ENCODE assay signal across 22 cellular contexts in genomic region chr19:41922220-41922576, GRCh38. TPM values are rescaled to one million over a fixed set of nuclear protein-coding genes. Genes with fewer than 3 reads are reported as not detected.
DNase-seq lines count a peak whose midpoint lies in the region; ATAC-seq, FAIRE-seq and TF ChIP-seq lines count a peak whose summit lies in the region.
"Had no signal": no experiment of that assay in that cellular context is flagged by ENCODE, and none has a peak within 500 bp of the region (broad histone marks: within the 10 kb centered on the region; RNA-seq: fewer than 3 reads in every experiment).

No MANE protein-coding gene starts in this region.

- H3K4me3 Mint-ChIP-seq in activated CD4-positive, alpha-beta T cell treated with anti-CD3 and anti-CD28 coated beads, Interleukin-2, amount 10 ng/mL, durations not matched to agents 7 days and 5 days, result no peak overlapping the region
- no peak overlapping the region for H3K4me3 Mint-ChIP-seq in activated CD4-positive, alpha-beta T cell treated with anti-CD3 and anti-CD28 coated beads for 36 hours
- H3K4me3 Mint-ChIP-seq in IgD-negative memory B cell, result peak overlapping the region in 3 of 4 donors; percentile 1 to 55 (median 43)
- peak overlapping the region; percentile 5 to 29 for H3K4me3 Mint-ChIP-seq in stimulated activated naive B cell treated with anti-CD40 and anti-IgM and Interleukin-4, amounts not matched to agents 10 μg/mL and 1 μg/mL and 100 μg/mL, for 72 hours
- H3K4me3 Mint-ChIP-seq: CD4-positive, alpha-beta memory T cell had no signal

- no peaks in the 10 kb centered on the region for H3K36me3 ChIP-seq in endothelial cell of umbilical vein (ENCODE audit: control insufficient read depth in 2 of 2, extremely low read depth in 1 of 2, insufficient read depth in 2 of 2, low read length in 2 of 2)

- no peak overlapping the region for H3K4me3 ChIP-seq in endothelial cell of umbilical vein (replicated peaks in 1 of 3; ENCODE audit: insufficient read depth in 1 of 3, low read depth in 1 of 3, low read length in 3 of 3)
- H3K4me3 ChIP-seq: GM12878 had no signal

- H3K9me3 ChIP-seq in endothelial cell of umbilical vein (replicated peaks; ENCODE audit: control insufficient read depth, insufficient read depth, low read length), result no peaks in the 10 kb centered on the region

- H2AFZ ChIP-seq in endothelial cell of umbilical vein (ENCODE audit: low read depth, low read length), result no peak overlapping the region

- DNase-seq in activated CD4-positive, alpha-beta T cell treated with anti-CD3 and anti-CD28 coated beads, Interleukin-2, amount 10 ng/mL, durations not matched to agents 7 days and 5 days, result no peak
- DNase-seq in activated CD4-positive, alpha-beta T cell treated with anti-CD3 and anti-CD28 coated beads for 36 hours, result no peak
- no peak for DNase-seq in endothelial cell of umbilical vein (ENCODE audit: low read depth, low spot score)
- no peak for DNase-seq in stimulated activated naive B cell treated with anti-CD40 and anti-IgM and Interleukin-4, amounts not matched to agents 10 μg/mL and 1 μg/mL and 100 μg/mL, for 72 hours
- no peak for DNase-seq in NCI-H1105 treated with DMSO at 0.1 percent for 48 hours (lab: John Stamatoyannopoulos, UW)
- DNase-seq in HuH-7.5 (ENCODE audit: low spot score), result no peak
- DNase-seq in COR-L47 (lab: John Stamatoyannopoulos, UW), result no peak
- DNase-seq: 8988T, Calu3, EL, NCI-H1436 treated with DMSO at 0.1 percent for 48 hours, NCI-H2029, NCI-H526, PC-3, RPMI8226, SHP77 treated with DMSO at 0.1 percent for 48 hours had no signal

- H3K9me1 ChIP-seq in endothelial cell of umbilical vein (replicated peaks; ENCODE audit: control insufficient read depth, extremely low read depth, insufficient read depth, low read length), result no peaks in the 10 kb centered on the region

- no peaks in the 10 kb centered on the region for H3K4me1 ChIP-seq in endothelial cell of umbilical vein (ENCODE audit: control insufficient read depth, extremely low read depth, insufficient read depth, low read length)

- no peak overlapping the region for H3K27ac ChIP-seq in endothelial cell of umbilical vein (ENCODE audit: insufficient read depth, low read depth, low read length)

- no peaks in the 10 kb centered on the region for H3K9me3 Mint-ChIP-seq in activated CD4-positive, alpha-beta T cell treated with anti-CD3 and anti-CD28 coated beads, Interleukin-2, amount 10 ng/mL, durations not matched to agents 7 days and 5 days
- no peaks in the 10 kb centered on the region for H3K9me3 Mint-ChIP-seq in activated CD4-positive, alpha-beta T cell treated with anti-CD3 and anti-CD28 coated beads for 36 hours (ENCODE audit: low read depth)
- H3K9me3 Mint-ChIP-seq in IgD-negative memory B cell, result no peaks in the 10 kb centered on the region
- H3K9me3 Mint-ChIP-seq in stimulated activated naive B cell treated with anti-CD40 and anti-IgM and Interleukin-4, amounts not matched to agents 10 μg/mL and 1 μg/mL and 100 μg/mL, for 72 hours, result no peaks in the 10 kb centered on the region
- H3K9me3 Mint-ChIP-seq: CD4-positive, alpha-beta memory T cell had no signal

- intact Hi-C loops in activated CD4-positive, alpha-beta T cell treated with anti-CD3 and anti-CD28 coated beads for 36 hours (cut with DNase I, micrococcal nuclease), result no loop called here
- intact Hi-C loops in endothelial cell of umbilical vein (cut with micrococcal nuclease), result no loop called here

- peaks cover 46 to 49% of the 10 kb centered on the region in 2 experiments for H3K27me3 ChIP-seq in endothelial cell of umbilical vein (ENCODE audit: control insufficient read depth in 2 of 2, insufficient read depth in 2 of 2, low read length in 2 of 2)

- no TSS peak for BruUV-seq in endothelial cell of umbilical vein (replicated peaks; lab: Mats Ljungman, UMichigan)

- CTCF ChIA-PET in activated CD4-positive, alpha-beta T cell treated with anti-CD3 and anti-CD28 coated beads, Interleukin-2, amount 10 ng/mL, durations not matched to agents 7 days and 5 days (lab: Charles Lee), result interaction anchor here (0.6 to 0.9 kb wide), 2 partner anchors 28 to 49 kb away, joined by 3 to 6 read pairs; no protein-coding TSS in a partner anchor
- CTCF ChIA-PET in activated CD4-positive, alpha-beta T cell treated with anti-CD3 and anti-CD28 coated beads for 36 hours (lab: Charles Lee), result interaction anchor here (0.7 to 0.9 kb wide), 2 partner anchors 12 to 35 kb away, joined by 3 to 4 read pairs; no protein-coding TSS in a partner anchor
- CTCF ChIA-PET in endothelial cell of umbilical vein (lab: Charles Lee), result no interaction called here

- H3K79me2 ChIP-seq in endothelial cell of umbilical vein (ENCODE audit: control insufficient read depth, insufficient read depth, low read length), result no peaks in the 10 kb centered on the region

- peaks cover 17% of the 10 kb centered on the region for H3K27me3 Mint-ChIP-seq in activated CD4-positive, alpha-beta T cell treated with anti-CD3 and anti-CD28 coated beads, Interleukin-2, amount 10 ng/mL, durations not matched to agents 7 days and 5 days
- H3K27me3 Mint-ChIP-seq in activated CD4-positive, alpha-beta T cell treated with anti-CD3 and anti-CD28 coated beads for 36 hours, result peaks cover 12% of the 10 kb centered on the region
- peaks cover 13% of the 10 kb centered on the region for H3K27me3 Mint-ChIP-seq in IgD-negative memory B cell
- H3K27me3 Mint-ChIP-seq in stimulated activated naive B cell treated with anti-CD40 and anti-IgM and Interleukin-4, amounts not matched to agents 10 μg/mL and 1 μg/mL and 100 μg/mL, for 72 hours, result peaks cover 17 to 20% of the 10 kb centered on the region in 2 donors

- no peaks in the 10 kb centered on the region for H3K36me3 Mint-ChIP-seq in activated CD4-positive, alpha-beta T cell treated with anti-CD3 and anti-CD28 coated beads, Interleukin-2, amount 10 ng/mL, durations not matched to agents 7 days and 5 days (ENCODE audit: low read depth)
- H3K36me3 Mint-ChIP-seq in activated CD4-positive, alpha-beta T cell treated with anti-CD3 and anti-CD28 coated beads for 36 hours (ENCODE audit: low read depth), result no peaks in the 10 kb centered on the region
- H3K36me3 Mint-ChIP-seq in IgD-negative memory B cell, result no peaks in the 10 kb centered on the region
- H3K36me3 Mint-ChIP-seq in stimulated activated naive B cell treated with anti-CD40 and anti-IgM and Interleukin-4, amounts not matched to agents 10 μg/mL and 1 μg/mL and 100 μg/mL, for 72 hours, result no peaks in the 10 kb centered on the region

- TF ChIP-seq CTCF in endothelial cell of umbilical vein (IDR thresholded peaks at IDR 0.05; ENCODE audit: extremely low read depth in 1 of 2, insufficient read depth in 1 of 2, low read depth in 1 of 2, low read length in 2 of 2), result no peak

- TF ChIP-seq POLR2A in endothelial cell of umbilical vein (IDR thresholded peaks at IDR 0.05; ENCODE audit: low read depth, low read length), result no peak

- peak overlapping the region; percentile 57 for H3K27ac Mint-ChIP-seq in activated CD4-positive, alpha-beta T cell treated with anti-CD3 and anti-CD28 coated beads, Interleukin-2, amount 10 ng/mL, durations not matched to agents 7 days and 5 days
- no peak overlapping the region for H3K27ac Mint-ChIP-seq in activated CD4-positive, alpha-beta T cell treated with anti-CD3 and anti-CD28 coated beads for 36 hours
- peak overlapping the region in 1 of 3 donors; percentile 62 for H3K27ac Mint-ChIP-seq in IgD-negative memory B cell
- peak overlapping the region; percentile 43 for H3K27ac Mint-ChIP-seq in stimulated activated naive B cell treated with anti-CD40 and anti-IgM and Interleukin-4, amounts not matched to agents 10 μg/mL and 1 μg/mL and 100 μg/mL, for 72 hours

- no peak for ATAC-seq in activated CD4-positive, alpha-beta T cell treated with anti-CD3 and anti-CD28 coated beads for 36 hours
- ATAC-seq in stimulated activated naive B cell treated with anti-CD40 and anti-IgM and Interleukin-4, amounts not matched to agents 10 μg/mL and 1 μg/mL and 100 μg/mL, for 72 hours (replicated peaks), result no peak
- ATAC-seq: HepG2, PC-3 had no signal

- POLR2A ChIA-PET in activated CD4-positive, alpha-beta T cell treated with anti-CD3 and anti-CD28 coated beads, Interleukin-2, amount 10 ng/mL, durations not matched to agents 7 days and 5 days (lab: Charles Lee), result no interaction called here
- POLR2A ChIA-PET in activated CD4-positive, alpha-beta T cell treated with anti-CD3 and anti-CD28 coated beads for 36 hours (lab: Charles Lee), result interaction anchor here (0.6 kb wide), 1 partner anchor 23 kb away, joined by 3 read pairs; no protein-coding TSS in a partner anchor
- POLR2A ChIA-PET in endothelial cell of umbilical vein (lab: Charles Lee), result no interaction called here

- no peak for FAIRE-seq in endothelial cell of umbilical vein (lab: Jason Lieb, UNC)
- FAIRE-seq: GM12878, HepG2 had no signal

- no peaks in the 10 kb centered on the region for H4K20me1 ChIP-seq in endothelial cell of umbilical vein (replicated peaks; ENCODE audit: control insufficient read depth, extremely low read depth, insufficient read depth, low read length)

- no peak overlapping the region for H3K4me2 ChIP-seq in endothelial cell of umbilical vein (ENCODE audit: insufficient read depth, low read length)

- no peak overlapping the region for H3K9ac ChIP-seq in endothelial cell of umbilical vein (replicated peaks; ENCODE audit: extremely low read depth, insufficient read depth, low read length)

- dilution Hi-C loops in endothelial cell of umbilical vein (cut with MboI; ENCODE audit: extremely low pct_ligation_motif_present, low sequenced_read_pairs), result no loop called here

- H3K4me1 Mint-ChIP-seq in activated CD4-positive, alpha-beta T cell treated with anti-CD3 and anti-CD28 coated beads, Interleukin-2, amount 10 ng/mL, durations not matched to agents 7 days and 5 days, result peaks cover 14% of the 10 kb centered on the region
- peaks cover 18% of the 10 kb centered on the region for H3K4me1 Mint-ChIP-seq in activated CD4-positive, alpha-beta T cell treated with anti-CD3 and anti-CD28 coated beads for 36 hours
- peaks cover 5 to 16% (median 12%) of the 10 kb centered on the region in 3 donors for H3K4me1 Mint-ChIP-seq in IgD-negative memory B cell
- peaks cover 18 to 26% of the 10 kb centered on the region in 2 donors for H3K4me1 Mint-ChIP-seq in stimulated activated naive B cell treated with anti-CD40 and anti-IgM and Interleukin-4, amounts not matched to agents 10 μg/mL and 1 μg/mL and 100 μg/mL, for 72 hours

RNA-seq across cellular contexts. Expression of gene ERFL, which starts 6.1 kb away (rescaled TPM):
- 1 to 10 TPM; 1.5 to 1.6 TPM for total RNA-seq in activated CD4-positive, alpha-beta T cell treated with anti-CD3 and anti-CD28 coated beads, Interleukin-2, amount 10 ng/mL, durations not matched to agents 7 days and 5 days
- total RNA-seq in activated CD4-positive, alpha-beta T cell treated with anti-CD3 and anti-CD28 coated beads for 36 hours, result 1 to 10 TPM; 1.7 to 1.9 TPM
- polyA plus RNA-seq in IgD-negative memory B cell, result not detected
- total RNA-seq in endothelial cell of umbilical vein, result not detected in 2 replicates
- not detected in 2 replicates for polyA plus RNA-seq in endothelial cell of umbilical vein
- polyA plus RNA-seq in endothelial cell of umbilical vein (2011; cell fraction: cytosol; rRNA removed), result 0.06 TPM in 1 of 2 replicates, not detected in the other
- 0.06 and 0.07 TPM in 2 replicates for polyA plus RNA-seq in endothelial cell of umbilical vein (2011; cell fraction: nucleus; rRNA removed)
- polyA plus RNA-seq in endothelial cell of umbilical vein (2012), result 0.08 and 0.12 TPM in 2 replicates
- polyA minus RNA-seq in endothelial cell of umbilical vein, result not detected in 2 replicates
- polyA minus RNA-seq in endothelial cell of umbilical vein (2011; cell fraction: cytosol; rRNA and poly(A)+ RNA removed), result not detected
- polyA minus RNA-seq in endothelial cell of umbilical vein (2011; cell fraction: nucleus; rRNA and poly(A)+ RNA removed), result not detected in 2 replicates
- total RNA-seq: HepG2, M059J had no signal
- polyA plus RNA-seq: AG04450, HepG2 had no signal

RNA-seq across cellular contexts. Expression of gene RABAC1, which starts 36.9 kb away (rescaled TPM):
- total RNA-seq in activated CD4-positive, alpha-beta T cell treated with anti-CD3 and anti-CD28 coated beads, Interleukin-2, amount 10 ng/mL, durations not matched to agents 7 days and 5 days, result 10 to 100 TPM; 67.4 to 74.0 TPM
- 10 to 100 TPM; 35.3 to 49.7 TPM for total RNA-seq in activated CD4-positive, alpha-beta T cell treated with anti-CD3 and anti-CD28 coated beads for 36 hours
- polyA plus RNA-seq in IgD-negative memory B cell, result 178 TPM
- 178 and 181 TPM in 2 replicates for total RNA-seq in endothelial cell of umbilical vein
- 591 and 769 TPM in 2 replicates for polyA plus RNA-seq in endothelial cell of umbilical vein
- polyA plus RNA-seq in endothelial cell of umbilical vein (2011; cell fraction: cytosol; rRNA removed), result 219 and 279 TPM in 2 replicates
- 126 and 143 TPM in 2 replicates for polyA plus RNA-seq in endothelial cell of umbilical vein (2011; cell fraction: nucleus; rRNA removed)
- polyA plus RNA-seq in endothelial cell of umbilical vein (2012), result 137 and 242 TPM in 2 replicates
- 129 and 148 TPM in 2 replicates for polyA minus RNA-seq in endothelial cell of umbilical vein
- polyA minus RNA-seq in endothelial cell of umbilical vein (2011; cell fraction: cytosol; rRNA and poly(A)+ RNA removed), result 23.4 TPM
- 36.3 and 43.2 TPM in 2 replicates for polyA minus RNA-seq in endothelial cell of umbilical vein (2011; cell fraction: nucleus; rRNA and poly(A)+ RNA removed)

RNA-seq across cellular contexts. Expression of gene ARHGEF1, which starts 39.2 kb away (rescaled TPM):
- total RNA-seq in activated CD4-positive, alpha-beta T cell treated with anti-CD3 and anti-CD28 coated beads, Interleukin-2, amount 10 ng/mL, durations not matched to agents 7 days and 5 days, result 100 to 1,000 TPM; 663 to 761 TPM
- total RNA-seq in activated CD4-positive, alpha-beta T cell treated with anti-CD3 and anti-CD28 coated beads for 36 hours, result 100 to 1,000 TPM; 231 to 276 TPM
- polyA plus RNA-seq in IgD-negative memory B cell (203 TPM), endothelial cell of umbilical vein (60.6 and 65.4 TPM in 2 replicates)
- 119 and 123 TPM in 2 replicates for total RNA-seq in endothelial cell of umbilical vein
- polyA plus RNA-seq in endothelial cell of umbilical vein (2011; cell fraction: cytosol; rRNA removed), result 48.1 and 53.1 TPM in 2 replicates
- 199 and 230 TPM in 2 replicates for polyA plus RNA-seq in endothelial cell of umbilical vein (2011; cell fraction: nucleus; rRNA removed)
- polyA plus RNA-seq in endothelial cell of umbilical vein (2012), result 52.7 and 60.1 TPM in 2 replicates
- 35.6 and 35.7 TPM in 2 replicates for polyA minus RNA-seq in endothelial cell of umbilical vein
- 32.3 TPM for polyA minus RNA-seq in endothelial cell of umbilical vein (2011; cell fraction: cytosol; rRNA and poly(A)+ RNA removed)
- polyA minus RNA-seq in endothelial cell of umbilical vein (2011; cell fraction: nucleus; rRNA and poly(A)+ RNA removed), result 56.9 and 71.1 TPM in 2 replicates

RNA-seq across cellular contexts. Expression of gene CD79A, which starts 45.1 kb away (rescaled TPM):
- 1 to 10 TPM; 2.9 to 4.7 TPM for total RNA-seq in activated CD4-positive, alpha-beta T cell treated with anti-CD3 and anti-CD28 coated beads, Interleukin-2, amount 10 ng/mL, durations not matched to agents 7 days and 5 days
- 1 to 10 TPM; 4.0 to 4.1 TPM for total RNA-seq in activated CD4-positive, alpha-beta T cell treated with anti-CD3 and anti-CD28 coated beads for 36 hours
- polyA plus RNA-seq in IgD-negative memory B cell, result 3,141 TPM
- 0.35 TPM in 1 of 2 replicates, not detected in the other for total RNA-seq in endothelial cell of umbilical vein
- 0.32 TPM in 2 replicates for polyA plus RNA-seq in endothelial cell of umbilical vein
- 0.14 and 0.18 TPM in 2 replicates for polyA plus RNA-seq in endothelial cell of umbilical vein (2011; cell fraction: cytosol; rRNA removed)
- polyA plus RNA-seq in endothelial cell of umbilical vein (2011; cell fraction: nucleus; rRNA removed), result 0.28 TPM in 1 of 2 replicates, not detected in the other
- polyA plus RNA-seq in endothelial cell of umbilical vein (2012), result 0.42 TPM in 1 of 2 replicates, not detected in the other
- 0.19 and 0.63 TPM in 2 replicates for polyA minus RNA-seq in endothelial cell of umbilical vein
- polyA minus RNA-seq in endothelial cell of umbilical vein (2011; cell fraction: cytosol; rRNA and poly(A)+ RNA removed), result not detected
- not detected in 2 replicates for polyA minus RNA-seq in endothelial cell of umbilical vein (2011; cell fraction: nucleus; rRNA and poly(A)+ RNA removed)

Comparison
In these comparisons a context has a peak if more than half of its experiments do, and no peak if none do; other contexts are left out.
1. H3K4me3 Mint-ChIP-seq: peak in IgD-negative memory B cell (3 of 4) and stimulated activated naive B cell treated with anti-CD40 and anti-IgM and Interleukin-4, amounts not matched to agents 10 μg/mL and 1 μg/mL and 100 μg/mL, for 72 hours (2 of 2); none in activated CD4-positive, alpha-beta T cell treated with anti-CD3 and anti-CD28 coated beads, Interleukin-2, amount 10 ng/mL, durations not matched to agents 7 days and 5 days (single experiment) and activated CD4-positive, alpha-beta T cell treated with anti-CD3 and anti-CD28 coated beads for 36 hours (single experiment).